Comparison of ENCODE assay signal across 2 cellular contexts in the genomic region with DNA sequence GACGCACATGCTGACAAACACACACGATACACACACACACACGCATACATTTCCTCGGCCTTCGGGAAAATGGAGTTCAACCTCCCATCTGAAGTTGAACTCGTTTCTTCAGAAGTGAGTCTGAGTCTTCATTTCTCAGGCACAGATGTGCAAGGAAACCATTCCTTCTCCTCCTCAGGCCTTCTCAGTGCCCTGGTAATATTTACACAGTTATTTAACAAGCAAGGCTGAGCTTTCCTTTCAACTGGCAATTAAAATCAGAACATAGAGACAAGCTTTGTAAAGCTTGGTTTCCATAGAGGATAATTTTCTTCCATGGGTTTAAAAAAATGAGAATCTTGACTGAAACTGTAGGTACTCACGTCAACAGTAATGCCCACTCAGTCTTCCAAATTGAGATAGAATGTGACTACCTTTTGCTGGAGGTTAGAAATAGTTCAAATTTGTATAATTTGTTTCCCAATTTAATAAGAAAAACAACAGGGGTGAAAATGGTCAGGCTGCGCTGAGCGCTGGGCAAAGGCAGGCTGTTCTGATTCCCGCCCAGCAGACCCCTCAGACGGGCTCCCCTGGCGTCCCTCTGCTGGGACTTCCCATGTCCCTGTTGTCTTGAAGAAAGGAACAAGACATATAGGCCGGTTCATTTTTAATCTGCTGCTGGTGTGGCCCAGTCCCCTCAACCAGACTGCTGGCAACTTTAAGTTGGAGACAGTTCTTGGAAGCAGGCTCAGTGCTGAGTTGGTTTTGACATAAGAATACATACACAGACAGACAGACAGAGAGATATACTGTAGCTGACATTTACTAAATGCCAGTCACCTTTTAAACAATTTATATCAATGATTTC.
TF ChIP-seq lines count a peak whose summit lies in the region.

No MANE protein-coding gene starts in this region.

TF ChIP-seq in IMR-90, 13 proteins besides CTCF, POLR2A, EP300 and RAD21:
- no peak for TF ChIP-seq BHLHE40 (IDR thresholded peaks at IDR 0.05; ENCODE audit: low read depth, low read length)
- TF ChIP-seq CEBPB (IDR thresholded peaks at IDR 0.05; ENCODE audit: low read depth, low read length): no peak
TF ChIP-seq in IMR-90: peak in this region for 0.

TF ChIP-seq in WTC11, 78 proteins besides CTCF, POLR2A, EP300 and RAD21:
- TF ChIP-seq TEAD1 (CRISPR knock-in tag; IDR thresholded peaks at IDR 0.05) (no peak), FOXJ3 (CRISPR knock-in tag; IDR thresholded peaks at IDR 0.05; ENCODE audit: borderline replicate concordance) (no peak), CREM (CRISPR knock-in tag; IDR thresholded peaks at IDR 0.05) (no peak), FOXP1 (CRISPR knock-in tag; IDR thresholded peaks at IDR 0.05; ENCODE audit: borderline replicate concordance) (no peak), KAT7 (CRISPR knock-in tag; IDR thresholded peaks at IDR 0.05; ENCODE audit: borderline replicate concordance) (no peak), ETV6 (CRISPR knock-in tag; IDR thresholded peaks at IDR 0.05) (no peak), ZNF671 (CRISPR knock-in tag; IDR thresholded peaks at IDR 0.05) (no peak)
- TF ChIP-seq, protein P1, sequence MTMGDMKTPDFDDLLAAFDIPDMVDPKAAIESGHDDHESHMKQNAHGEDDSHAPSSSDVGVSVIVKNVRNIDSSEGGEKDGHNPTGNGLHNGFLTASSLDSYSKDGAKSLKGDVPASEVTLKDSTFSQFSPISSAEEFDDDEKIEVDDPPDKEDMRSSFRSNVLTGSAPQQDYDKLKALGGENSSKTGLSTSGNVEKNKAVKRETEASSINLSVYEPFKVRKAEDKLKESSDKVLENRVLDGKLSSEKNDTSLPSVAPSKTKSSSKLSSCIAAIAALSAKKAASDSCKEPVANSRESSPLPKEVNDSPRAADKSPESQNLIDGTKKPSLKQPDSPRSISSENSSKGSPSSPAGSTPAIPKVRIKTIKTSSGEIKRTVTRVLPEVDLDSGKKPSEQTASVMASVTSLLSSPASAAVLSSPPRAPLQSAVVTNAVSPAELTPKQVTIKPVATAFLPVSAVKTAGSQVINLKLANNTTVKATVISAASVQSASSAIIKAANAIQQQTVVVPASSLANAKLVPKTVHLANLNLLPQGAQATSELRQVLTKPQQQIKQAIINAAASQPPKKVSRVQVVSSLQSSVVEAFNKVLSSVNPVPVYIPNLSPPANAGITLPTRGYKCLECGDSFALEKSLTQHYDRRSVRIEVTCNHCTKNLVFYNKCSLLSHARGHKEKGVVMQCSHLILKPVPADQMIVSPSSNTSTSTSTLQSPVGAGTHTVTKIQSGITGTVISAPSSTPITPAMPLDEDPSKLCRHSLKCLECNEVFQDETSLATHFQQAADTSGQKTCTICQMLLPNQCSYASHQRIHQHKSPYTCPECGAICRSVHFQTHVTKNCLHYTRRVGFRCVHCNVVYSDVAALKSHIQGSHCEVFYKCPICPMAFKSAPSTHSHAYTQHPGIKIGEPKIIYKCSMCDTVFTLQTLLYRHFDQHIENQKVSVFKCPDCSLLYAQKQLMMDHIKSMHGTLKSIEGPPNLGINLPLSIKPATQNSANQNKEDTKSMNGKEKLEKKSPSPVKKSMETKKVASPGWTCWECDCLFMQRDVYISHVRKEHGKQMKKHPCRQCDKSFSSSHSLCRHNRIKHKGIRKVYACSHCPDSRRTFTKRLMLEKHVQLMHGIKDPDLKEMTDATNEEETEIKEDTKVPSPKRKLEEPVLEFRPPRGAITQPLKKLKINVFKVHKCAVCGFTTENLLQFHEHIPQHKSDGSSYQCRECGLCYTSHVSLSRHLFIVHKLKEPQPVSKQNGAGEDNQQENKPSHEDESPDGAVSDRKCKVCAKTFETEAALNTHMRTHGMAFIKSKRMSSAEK (CRISPR knock-in tag; IDR thresholded peaks at IDR 0.05; ENCODE audit: borderline replicate concordance): no peak
- TF ChIP-seq, protein P2, sequence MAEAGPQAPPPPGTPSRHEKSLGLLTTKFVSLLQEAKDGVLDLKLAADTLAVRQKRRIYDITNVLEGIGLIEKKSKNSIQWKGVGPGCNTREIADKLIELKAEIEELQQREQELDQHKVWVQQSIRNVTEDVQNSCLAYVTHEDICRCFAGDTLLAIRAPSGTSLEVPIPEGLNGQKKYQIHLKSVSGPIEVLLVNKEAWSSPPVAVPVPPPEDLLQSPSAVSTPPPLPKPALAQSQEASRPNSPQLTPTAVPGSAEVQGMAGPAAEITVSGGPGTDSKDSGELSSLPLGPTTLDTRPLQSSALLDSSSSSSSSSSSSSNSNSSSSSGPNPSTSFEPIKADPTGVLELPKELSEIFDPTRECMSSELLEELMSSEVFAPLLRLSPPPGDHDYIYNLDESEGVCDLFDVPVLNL (CRISPR knock-in tag; IDR thresholded peaks at IDR 0.05; ENCODE audit: borderline replicate concordance, low read depth): no peak
